Comparison of ENCODE assay signal across 1 cellular context in the genomic region with DNA sequence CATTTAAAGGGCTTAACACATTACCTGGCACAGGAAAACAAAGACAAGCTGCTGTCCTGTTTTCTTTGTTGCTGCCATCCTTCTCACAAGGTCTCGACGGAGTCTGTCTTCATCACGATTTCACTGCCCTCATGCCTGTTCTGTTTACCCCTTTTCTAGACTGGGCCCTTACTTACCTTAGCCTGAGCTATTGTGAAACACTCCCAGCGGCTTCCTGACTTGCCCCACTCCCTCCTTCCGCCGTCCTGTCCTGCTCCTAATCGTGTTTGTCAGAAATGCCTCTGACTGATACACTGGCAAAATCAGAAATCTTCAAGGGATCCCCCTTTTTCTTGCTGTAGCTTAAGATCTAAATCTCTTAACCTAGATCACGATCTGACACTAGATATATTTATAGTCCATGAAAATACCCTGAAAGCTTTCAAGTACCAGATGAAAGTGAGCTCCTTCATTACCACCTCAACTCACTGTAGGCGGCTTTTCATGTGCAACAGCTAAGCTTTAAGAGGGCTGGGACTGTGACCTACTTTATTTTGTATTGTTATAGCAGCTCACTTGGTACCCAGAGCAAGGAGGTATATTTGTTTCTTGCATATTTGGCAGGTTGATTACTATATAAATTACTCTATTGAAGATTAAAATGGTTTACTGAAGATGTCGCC.
TF ChIP-seq lines count a peak whose summit lies in the region.

No MANE protein-coding gene starts in this region.

TF ChIP-seq in GM23338, 12 proteins besides CTCF, POLR2A, EP300 and RAD21 (continued from another document):
- TF ChIP-seq, protein P1, sequence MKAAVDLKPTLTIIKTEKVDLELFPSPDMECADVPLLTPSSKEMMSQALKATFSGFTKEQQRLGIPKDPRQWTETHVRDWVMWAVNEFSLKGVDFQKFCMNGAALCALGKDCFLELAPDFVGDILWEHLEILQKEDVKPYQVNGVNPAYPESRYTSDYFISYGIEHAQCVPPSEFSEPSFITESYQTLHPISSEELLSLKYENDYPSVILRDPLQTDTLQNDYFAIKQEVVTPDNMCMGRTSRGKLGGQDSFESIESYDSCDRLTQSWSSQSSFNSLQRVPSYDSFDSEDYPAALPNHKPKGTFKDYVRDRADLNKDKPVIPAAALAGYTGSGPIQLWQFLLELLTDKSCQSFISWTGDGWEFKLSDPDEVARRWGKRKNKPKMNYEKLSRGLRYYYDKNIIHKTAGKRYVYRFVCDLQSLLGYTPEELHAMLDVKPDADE (IDR thresholded peaks at IDR 0.05), result no peak
- TF ChIP-seq NANOG (IDR thresholded peaks at IDR 0.05; ENCODE audit: borderline replicate concordance) (no peak), EZH2 (IDR thresholded peaks at IDR 0.05; ENCODE audit: low read depth, unreplicated experiment) (no peak), POLR2AphosphoS5 (IDR thresholded peaks at IDR 0.05; ENCODE audit: low read depth) (no peak), ZNF114 (CRISPR knock-in tag; IDR thresholded peaks at IDR 0.05) (no peak)
- TF ChIP-seq, protein P2, sequence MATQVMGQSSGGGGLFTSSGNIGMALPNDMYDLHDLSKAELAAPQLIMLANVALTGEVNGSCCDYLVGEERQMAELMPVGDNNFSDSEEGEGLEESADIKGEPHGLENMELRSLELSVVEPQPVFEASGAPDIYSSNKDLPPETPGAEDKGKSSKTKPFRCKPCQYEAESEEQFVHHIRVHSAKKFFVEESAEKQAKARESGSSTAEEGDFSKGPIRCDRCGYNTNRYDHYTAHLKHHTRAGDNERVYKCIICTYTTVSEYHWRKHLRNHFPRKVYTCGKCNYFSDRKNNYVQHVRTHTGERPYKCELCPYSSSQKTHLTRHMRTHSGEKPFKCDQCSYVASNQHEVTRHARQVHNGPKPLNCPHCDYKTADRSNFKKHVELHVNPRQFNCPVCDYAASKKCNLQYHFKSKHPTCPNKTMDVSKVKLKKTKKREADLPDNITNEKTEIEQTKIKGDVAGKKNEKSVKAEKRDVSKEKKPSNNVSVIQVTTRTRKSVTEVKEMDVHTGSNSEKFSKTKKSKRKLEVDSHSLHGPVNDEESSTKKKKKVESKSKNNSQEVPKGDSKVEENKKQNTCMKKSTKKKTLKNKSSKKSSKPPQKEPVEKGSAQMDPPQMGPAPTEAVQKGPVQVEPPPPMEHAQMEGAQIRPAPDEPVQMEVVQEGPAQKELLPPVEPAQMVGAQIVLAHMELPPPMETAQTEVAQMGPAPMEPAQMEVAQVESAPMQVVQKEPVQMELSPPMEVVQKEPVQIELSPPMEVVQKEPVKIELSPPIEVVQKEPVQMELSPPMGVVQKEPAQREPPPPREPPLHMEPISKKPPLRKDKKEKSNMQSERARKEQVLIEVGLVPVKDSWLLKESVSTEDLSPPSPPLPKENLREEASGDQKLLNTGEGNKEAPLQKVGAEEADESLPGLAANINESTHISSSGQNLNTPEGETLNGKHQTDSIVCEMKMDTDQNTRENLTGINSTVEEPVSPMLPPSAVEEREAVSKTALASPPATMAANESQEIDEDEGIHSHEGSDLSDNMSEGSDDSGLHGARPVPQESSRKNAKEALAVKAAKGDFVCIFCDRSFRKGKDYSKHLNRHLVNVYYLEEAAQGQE (IDR thresholded peaks at IDR 0.05; ENCODE audit: unreplicated experiment), result no peak
